8 cellular contexts compared by ENCODE assay signal in genomic region chr12:49201595-49202295, GRCh38. TPM values are rescaled to one million over a fixed set of nuclear protein-coding genes. Genes with fewer than 3 reads are reported as not detected.
DNase-seq lines count a peak whose midpoint lies in the region; ATAC-seq and TF ChIP-seq lines count a peak whose summit lies in the region.

No MANE protein-coding gene starts in this region.

- H3K4me1 Mint-ChIP-seq in activated naive CD8-positive, alpha-beta T cell treated with anti-CD3 and anti-CD28 coated beads for 36 hours = peaks cover 13% of the 10 kb centered on the region

- H3K4me2 ChIP-seq in smooth muscle cell = peak overlapping the region; percentile 81

- H3K79me2 ChIP-seq in smooth muscle cell (ENCODE audit: low read depth) = no peaks in the 10 kb centered on the region

- H3K4me1 ChIP-seq in smooth muscle cell (ENCODE audit: low read depth) = peaks cover 34% of the 10 kb centered on the region

- no peaks in the 10 kb centered on the region for H3K36me3 ChIP-seq in smooth muscle cell (ENCODE audit: low read depth)

- DNase-seq in DMS79 treated with DMSO at 0.1 percent for 48 hours (lab: John Stamatoyannopoulos, UW) = peak; percentile 91
- DNase-seq in NCI-H1436 treated with DMSO at 0.1 percent for 48 hours (lab: John Stamatoyannopoulos, UW) = peak; percentile 88
- peak; percentile 7 for DNase-seq in activated naive CD8-positive, alpha-beta T cell treated with anti-CD3 and anti-CD28 coated beads for 36 hours
- DNase-seq in hepatic stellate cell (ENCODE audit: low spot score) = peak; percentile 34
- DNase-seq in smooth muscle cell (lab: John Stamatoyannopoulos, UW; ENCODE audit: unreplicated experiment) = no peak
- no peak for DNase-seq in effector CD4-positive, alpha-beta T cell
- no peak for DNase-seq in HuH-7.5 (ENCODE audit: low spot score)

- H3K4me3 ChIP-seq in smooth muscle cell = peak overlapping the region; percentile 13

- H3K9me3 ChIP-seq in smooth muscle cell (replicated peaks; ENCODE audit: low read depth) = no peaks in the 10 kb centered on the region

- no peaks in the 10 kb centered on the region for H3K27me3 Mint-ChIP-seq in activated naive CD8-positive, alpha-beta T cell treated with anti-CD3 and anti-CD28 coated beads for 36 hours

- no peaks in the 10 kb centered on the region for H3K36me3 Mint-ChIP-seq in activated naive CD8-positive, alpha-beta T cell treated with anti-CD3 and anti-CD28 coated beads for 36 hours

- peak overlapping the region; percentile 57 for H3K4me3 Mint-ChIP-seq in activated naive CD8-positive, alpha-beta T cell treated with anti-CD3 and anti-CD28 coated beads for 36 hours

- no peaks in the 10 kb centered on the region for H3K9me3 Mint-ChIP-seq in activated naive CD8-positive, alpha-beta T cell treated with anti-CD3 and anti-CD28 coated beads for 36 hours

- no peak for ATAC-seq in HG02852 (IDR thresholded peaks at IDR 0.05; ENCODE audit: unreplicated experiment)

- peaks cover 7% of the 10 kb centered on the region for H3F3A ChIP-seq in smooth muscle cell (ENCODE audit: low read depth)

- H4K20me1 ChIP-seq in smooth muscle cell (ENCODE audit: low read depth) = no peaks in the 10 kb centered on the region

- H3K27me3 ChIP-seq in smooth muscle cell (ENCODE audit: low read depth) = no peaks in the 10 kb centered on the region

- 49% methylated on average over 4 of the region's 4 CpGs for WGBS in smooth muscle cell (ENCODE audit: low lambda C conversion rate)

- peak overlapping the region; percentile 57 for H3K27ac Mint-ChIP-seq in activated naive CD8-positive, alpha-beta T cell treated with anti-CD3 and anti-CD28 coated beads for 36 hours

- TF ChIP-seq CTCF in smooth muscle cell (IDR thresholded peaks at IDR 0.05; ENCODE audit: borderline replicate concordance, insufficient read depth, poor library complexity, severe bottlenecking) = no peak

- H2AFZ ChIP-seq in smooth muscle cell (ENCODE audit: low read depth) = peak overlapping the region; percentile 39

- peak overlapping the region; percentile 94 for H3K9ac ChIP-seq in smooth muscle cell (ENCODE audit: low read depth)

- peak overlapping the region; percentile 99 for H3K27ac ChIP-seq in smooth muscle cell (ENCODE audit: low read depth)

RNA-seq across cellular contexts. Expression of gene TUBA1A, which starts 12.9 kb away (rescaled TPM):
- 10 to 100 TPM; 54.3 to 55.0 TPM for total RNA-seq in activated naive CD8-positive, alpha-beta T cell treated with anti-CD3 and anti-CD28 coated beads for 36 hours
- 1,161 and 1,305 TPM in 2 replicates for total RNA-seq in smooth muscle cell
- 981 and 1,375 TPM in 2 replicates for polyA plus RNA-seq in smooth muscle cell

Comparison
In these comparisons a context has a peak if more than half of its experiments do, and no peak if none do; other contexts are left out.
1. DNase-seq: peak in DMS79 treated with DMSO at 0.1 percent for 48 hours (single experiment), NCI-H1436 treated with DMSO at 0.1 percent for 48 hours (single experiment), activated naive CD8-positive, alpha-beta T cell treated with anti-CD3 and anti-CD28 coated beads for 36 hours (single experiment) and hepatic stellate cell (single experiment); none in smooth muscle cell (single experiment), effector CD4-positive, alpha-beta T cell (single experiment) and HuH-7.5 (single experiment).
2. RNA of gene TUBA1A, which starts 12.9 kb away (total RNA-seq): 1,161 to 1,305 TPM in smooth muscle cell; 54.3 to 55.0 TPM in activated naive CD8-positive, alpha-beta T cell treated with anti-CD3 and anti-CD28 coated beads for 36 hours; every median in the first group is over 10 times any median in the second.